In the genomic region with DNA sequence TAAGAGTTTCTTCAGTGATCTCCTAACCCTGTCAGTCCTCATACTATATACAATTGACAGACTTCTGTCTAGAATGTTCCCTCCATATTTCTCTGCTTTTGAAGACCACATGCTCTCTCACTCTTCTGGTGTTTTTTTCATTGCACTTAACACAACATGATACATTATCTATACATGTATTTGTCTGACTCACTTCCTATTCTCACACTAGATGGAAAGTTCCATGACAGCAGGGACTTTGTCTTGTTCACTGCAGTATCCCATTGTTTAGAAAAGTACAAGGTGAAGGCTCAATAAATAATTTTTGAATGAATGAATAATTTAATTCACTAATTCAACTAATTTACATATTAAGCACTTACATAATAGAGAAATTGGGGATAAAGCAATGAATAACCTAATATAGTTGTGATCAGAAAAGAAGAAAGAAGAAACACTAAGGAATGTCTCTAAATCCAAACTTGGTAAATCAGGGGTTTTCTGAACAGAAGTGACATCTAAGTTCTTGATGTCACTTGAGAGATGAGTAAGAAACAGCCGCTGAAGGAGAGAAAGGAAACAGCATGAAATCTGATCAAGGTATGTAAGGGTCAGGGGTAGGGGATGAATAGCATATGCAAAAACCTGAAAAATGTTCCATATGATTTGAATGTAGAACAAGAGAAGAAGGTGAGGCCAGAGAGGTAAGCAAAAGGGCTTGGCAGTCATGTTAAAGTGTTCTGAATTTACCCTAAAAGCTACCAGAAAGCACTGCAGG, we compare ENCODE assay signal across 13 cellular contexts.
DNase-seq lines count a peak whose midpoint lies in the region; ATAC-seq and TF ChIP-seq lines count a peak whose summit lies in the region.
"Had no signal": no experiment of that assay in that cellular context is flagged by ENCODE, and none has a peak within 500 bp of the region (broad histone marks: within the 10 kb centered on the region; RNA-seq: fewer than 3 reads in every experiment).

No MANE protein-coding gene starts in this region.

- DNase-seq in GM12865 (ENCODE audit: low read depth) (peak; percentile 30), brain microvascular endothelial cell (no peak), hypothalamus (lab: John Stamatoyannopoulos, UW) (no peak), DMS153 (lab: John Stamatoyannopoulos, UW) (no peak), MV-4-11 (lab: John Stamatoyannopoulos, UW) (no peak), SKM-1 treated with dmso at 0.1 percent for 144 hours (lab: John Stamatoyannopoulos, UW; ENCODE audit: unreplicated experiment) (no peak)
- DNase-seq: activated CD8-positive, alpha-beta memory T cell treated with anti-CD3 and anti-CD28 coated beads for 24 hours; CD8-positive, alpha-beta memory T cell; NCI-H2171 had no signal

- H3K36me3 ChIP-seq in brain microvascular endothelial cell (replicated peaks): peaks cover 4% of the 10 kb centered on the region

- no peak overlapping the region for H3K4me3 ChIP-seq in GM12865 (ENCODE audit: low read depth, low read length)
- no peak overlapping the region for H3K4me3 ChIP-seq in brain microvascular endothelial cell (ENCODE audit: low read depth, low read length)
- H3K4me3 ChIP-seq: cardiac muscle cell, SJSA1 had no signal

- TF ChIP-seq CTCF in GM12865 (IDR thresholded peaks at IDR 0.05; ENCODE audit: insufficient read depth, low read depth, low read length, missing control alignments) (no peak), brain microvascular endothelial cell (IDR thresholded peaks at IDR 0.05; ENCODE audit: low read depth, low read length, missing control alignments) (no peak)

- ATAC-seq in GM19043 (IDR thresholded peaks at IDR 0.05; ENCODE audit: low read depth, unreplicated experiment) (peak; percentile 58), HG02938 (IDR thresholded peaks at IDR 0.05; ENCODE audit: unreplicated experiment) (peak; percentile 40)

- in situ Hi-C loops in brain microvascular endothelial cell (cut with HindIII; ENCODE audit: low pct_ligation_motif_present, low sequenced_read_pairs): no loop called here

- H3K27me3 ChIP-seq in brain microvascular endothelial cell (replicated peaks): no peaks in the 10 kb centered on the region
- H3K27me3 ChIP-seq: cardiac muscle cell, SJSA1 had no signal

- H3K27ac ChIP-seq in brain microvascular endothelial cell: peak overlapping the region; percentile 45
- H3K27ac ChIP-seq: cardiac muscle cell, SJSA1 had no signal
